ENCODE assay signal across 8 cellular contexts in genomic region chr11:59171508-59172322, GRCh38. TPM values are rescaled to one million over a fixed set of nuclear protein-coding genes. Genes with fewer than 3 reads are reported as not detected.
DNase-seq lines count a peak whose midpoint lies in the region; ATAC-seq and TF ChIP-seq lines count a peak whose summit lies in the region.

Gene DTX4, plus strand, starts transcription at chr11:59172132. Its CDS starts 464 bp downstream, at chr11:59172596.

- peaks cover 9% of the 10 kb centered on the region for H3K27me3 Mint-ChIP-seq in endothelial cell (ENCODE audit: unreplicated experiment)

- peak; percentile 62 for ATAC-seq in GM19463 (IDR thresholded peaks at IDR 0.05; ENCODE audit: unreplicated experiment)

- TF ChIP-seq CTCF in HL-60 (IDR thresholded peaks at IDR 0.05; ENCODE audit: insufficient read depth, low read length) (peak; percentile 86), endothelial cell (IDR thresholded peaks at IDR 0.05; ENCODE audit: unreplicated experiment) (peak; percentile 92)

- H3K4me1 Mint-ChIP-seq in endothelial cell (ENCODE audit: unreplicated experiment) = peaks cover 23% of the 10 kb centered on the region

- peak; percentile 88 for DNase-seq in COLO829 (ENCODE audit: low spot score)
- peak; percentile 93 to 94 for DNase-seq in HL-60 (ENCODE audit: low read depth in 1 of 2, low spot score in 1 of 2)
- DNase-seq in NOMO-1 treated with DMSO at 0.1 percent for 48 hours (lab: John Stamatoyannopoulos, UW; ENCODE audit: unreplicated experiment) = peak; percentile 85
- DNase-seq in activated CD8-positive, alpha-beta memory T cell treated with anti-CD3 and anti-CD28 coated beads, Interleukin-2, amount 50 U/mL, for 24 hours (ENCODE audit: extremely low read depth) = peak; percentile 81
- DNase-seq in endothelial cell (ENCODE audit: low spot score) = peak; percentile 95
- DNase-seq in midbrain (lab: John Stamatoyannopoulos, UW) = peak; percentile 90
- DNase-seq in stimulated activated CD8-positive, alpha-beta memory T cell treated with anti-CD3 and anti-CD28 coated beads, Interleukin-15, amount 100 ng/mL, for 48 hours (ENCODE audit: low read depth in 2 of 2) = peak; percentile 79 to 81

- H3K27me3 ChIP-seq in HL-60 (ENCODE audit: insufficient read depth, poor library complexity, severe bottlenecking) = peaks cover 19% of the 10 kb centered on the region

- peak within 1 kb of the TSS; percentile 63 for H3K4me3 ChIP-seq in HL-60 (replicated peaks; ENCODE audit: insufficient read depth, low read length)

- H3K9me3 Mint-ChIP-seq in endothelial cell (ENCODE audit: unreplicated experiment) = no peaks in the 10 kb centered on the region

- H3K36me3 Mint-ChIP-seq in endothelial cell (ENCODE audit: low read depth, unreplicated experiment) = no peaks in the 10 kb centered on the region

- peak within 1 kb of the TSS; percentile 84 for H3K27ac Mint-ChIP-seq in endothelial cell (ENCODE audit: unreplicated experiment)

- H3K4me3 Mint-ChIP-seq in endothelial cell (ENCODE audit: unreplicated experiment) = peak within 1 kb of the TSS; percentile 95

- no peak within 1 kb of the TSS; the same call in 1 of the 2 replicates for H3K27ac ChIP-seq in HL-60 (replicated peaks)

RNA-seq across cellular contexts. Expression of gene DTX4, which starts in this region (rescaled TPM):
- 29.4 TPM for total RNA-seq in endothelial cell (ENCODE audit: unreplicated experiment)
